ENCODE assay signal across 39 cellular contexts in the genomic region with DNA sequence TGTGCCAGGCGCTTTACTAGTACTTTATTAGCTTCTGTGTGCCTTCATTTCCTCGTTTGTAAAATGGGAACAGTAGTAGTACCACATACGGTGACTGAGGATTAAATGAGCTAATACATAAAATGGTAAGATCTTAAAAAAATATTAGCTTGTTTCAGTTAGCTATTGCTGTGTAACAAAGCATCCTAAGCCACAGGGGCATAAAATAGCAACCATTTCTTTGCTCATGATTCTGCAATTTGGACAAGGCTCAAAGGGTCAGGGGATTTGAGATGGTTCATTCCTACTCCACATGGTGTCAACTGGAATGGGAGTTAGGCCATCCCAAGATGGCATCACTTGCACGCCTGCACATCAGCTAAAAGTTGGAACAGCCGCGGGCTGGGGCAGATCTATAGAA. TPM values are rescaled to one million over a fixed set of nuclear protein-coding genes. Genes with fewer than 3 reads are reported as not detected.
"Had no signal": no experiment of that assay in that cellular context is flagged by ENCODE, and none has a peak within 500 bp of the region (broad histone marks: within the 10 kb centered on the region; RNA-seq: fewer than 3 reads in every experiment).

No MANE protein-coding gene starts in this region.

- H3K9me3 Mint-ChIP-seq: activated B cell treated with CpG ODN at 0.5 μM for 24 hours; activated CD4-positive, alpha-beta memory T cell treated with anti-CD3 and anti-CD28 coated beads for 36 hours; activated CD4-positive, alpha-beta T cell treated with anti-CD3 and anti-CD28 coated beads, Interleukin-2, amount 10 ng/mL, durations not matched to agents 24 days and 14 days; activated CD8-positive, alpha-beta T cell treated with anti-CD3 and anti-CD28 coated beads for 36 hours; activated naive CD4-positive, alpha-beta T cell treated with anti-CD3 and anti-CD28 coated beads, Interleukin-2, amount 10 ng/mL, durations not matched to agents 7 days and 5 days; activated naive CD4-positive, alpha-beta T cell treated with anti-CD3 and anti-CD28 coated beads, Interleukin-2, amount 50 U/mL, for 24 hours; activated naive CD8-positive, alpha-beta T cell treated with anti-CD3 and anti-CD28 coated beads, Interleukin-2, amount 50 U/mL, for 24 hours; activated T-cell treated with anti-CD3 and anti-CD28 coated beads, Interleukin-2, amount 50 U/mL, for 72 hours; activated T-helper 1 cell treated with anti-CD3 and anti-CD28 coated beads, Interleukin-12 subunit alpha, Interleukin-12 subunit beta, Interleukin-2, Interleukin-4 antibody, amounts not matched to agents 30 ng/mL and 10 ng/mL and 1 ng/mL, durations not matched to agents 14 hours and 24 hours and 36 hours; activated T-helper 17 cell treated with anti-CD3 and anti-CD28 coated beads, Interleukin-2, amount 50 U/mL, for 72 hours; T-cell; T-helper 1 cell treated with Interleukin-12 subunit alpha and Interleukin-12 subunit beta and Interleukin-4 antibody, amounts not matched to agents 30 μg/mL and 1 μg/mL, for 36 hours; T-helper 2 cell treated with Interferon-gamma antibody and Interleukin-4, amounts not matched to agents 5 μg/mL and 100 μg/mL, for 36 hours had no signal

- ATAC-seq: activated CD8-positive, alpha-beta T cell treated with anti-CD3 and anti-CD28 coated beads for 36 hours; activated naive CD8-positive, alpha-beta T cell treated with anti-CD3 and anti-CD28 coated beads, Interleukin-2, amount 50 U/mL, for 24 hours; activated T-cell treated with anti-CD3 and anti-CD28 coated beads, Interleukin-2, amount 50 U/mL, for 4 hours; activated T-cell treated with anti-CD3 and anti-CD28 coated beads, Interleukin-2, amount 50 U/mL, for 72 hours; activated T-helper 17 cell treated with anti-CD3 and anti-CD28 coated beads, Interleukin-2, amount 50 U/mL, for 72 hours; body of pancreas; T-cell had no signal

- DNase-seq: activated B cell treated with CpG ODN at 0.5 μM for 24 hours; activated CD4-positive, alpha-beta memory T cell treated with anti-CD3 and anti-CD28 coated beads for 36 hours; activated CD4-positive, alpha-beta T cell treated with anti-CD3 and anti-CD28 coated beads for 4 hours; activated CD4-positive, alpha-beta T cell treated with anti-CD3 and anti-CD28 coated beads, Interleukin-2, amount 10 ng/mL, durations not matched to agents 24 days and 14 days; activated CD4-positive, alpha-beta T cell treated with anti-CD3 and anti-CD28 coated beads, Interleukin-2, amount 50 U/mL, for 1 hour; activated CD4-positive, alpha-beta T cell treated with anti-CD3 and anti-CD28 coated beads, Interleukin-2, amount 50 U/mL, for 4 hours; activated CD4-positive, CD25-positive, alpha-beta regulatory T cell treated with anti-CD3 and anti-CD28 coated beads, Interleukin-2, amount 50 U/mL, for 72 hours; activated CD8-positive, alpha-beta memory T cell treated with anti-CD3 and anti-CD28 coated beads, Interleukin-2, amount 50 U/mL, for 4 hours; activated CD8-positive, alpha-beta T cell treated with anti-CD3 and anti-CD28 coated beads for 36 hours; activated gamma-delta T cell treated with Interleukin-2 at 50 U/mL for 16 hours; activated naive CD4-positive, alpha-beta T cell treated with anti-CD3 and anti-CD28 coated beads, Interleukin-2, amount 10 ng/mL, durations not matched to agents 7 days and 5 days; activated naive CD4-positive, alpha-beta T cell treated with Interleukin-2 at 50 U/mL for 16 hours; activated naive CD8-positive, alpha-beta T cell treated with anti-CD3 and anti-CD28 coated beads, Interleukin-2, amount 10 ng/mL, durations not matched to agents 7 days and 5 days; activated naive CD8-positive, alpha-beta T cell treated with anti-CD3 and anti-CD28 coated beads, Interleukin-2, amount 50 U/mL, for 24 hours; activated T-cell treated with anti-CD3 and anti-CD28 coated beads for 4 hours; activated T-cell treated with anti-CD3 and anti-CD28 coated beads, Interleukin-2, amount 50 U/mL, for 1 hour; activated T-cell treated with anti-CD3 and anti-CD28 coated beads, Interleukin-2, amount 50 U/mL, for 4 hours; activated T-cell treated with anti-CD3 and anti-CD28 coated beads, Interleukin-2, amount 50 U/mL, for 72 hours; aorta; body of pancreas; brain microvascular endothelial cell; central memory CD4-positive, alpha-beta T cell; T-cell; T-helper 2 cell; T-helper 9 cell had no signal

- H3K27ac Mint-ChIP-seq: activated B cell treated with CpG ODN at 0.5 μM for 24 hours; activated CD4-positive, alpha-beta memory T cell treated with anti-CD3 and anti-CD28 coated beads for 36 hours; activated CD4-positive, alpha-beta T cell treated with anti-CD3 and anti-CD28 coated beads, Interleukin-2, amount 10 ng/mL, durations not matched to agents 24 days and 14 days; activated CD8-positive, alpha-beta T cell treated with anti-CD3 and anti-CD28 coated beads for 36 hours; activated naive CD4-positive, alpha-beta T cell treated with anti-CD3 and anti-CD28 coated beads, Interleukin-2, amount 10 ng/mL, durations not matched to agents 7 days and 5 days; activated naive CD4-positive, alpha-beta T cell treated with anti-CD3 and anti-CD28 coated beads, Interleukin-2, amount 50 U/mL, for 24 hours; activated naive CD8-positive, alpha-beta T cell; activated naive CD8-positive, alpha-beta T cell treated with anti-CD3 and anti-CD28 coated beads, Interleukin-2, amount 10 ng/mL, durations not matched to agents 7 days and 5 days; activated naive CD8-positive, alpha-beta T cell treated with anti-CD3 and anti-CD28 coated beads, Interleukin-2, amount 50 U/mL, for 24 hours; activated T-cell treated with anti-CD3 and anti-CD28 coated beads, Interleukin-2, amount 50 U/mL, for 72 hours; activated T-helper 1 cell treated with anti-CD3 and anti-CD28 coated beads, Interleukin-12 subunit alpha, Interleukin-12 subunit beta, Interleukin-2, Interleukin-4 antibody, amounts not matched to agents 30 ng/mL and 10 ng/mL and 1 ng/mL, durations not matched to agents 14 hours and 24 hours and 36 hours; activated T-helper 17 cell treated with anti-CD3 and anti-CD28 coated beads, Interleukin-2, amount 50 U/mL, for 72 hours; T-cell; T-helper 1 cell treated with Interleukin-12 subunit alpha and Interleukin-12 subunit beta and Interleukin-4 antibody, amounts not matched to agents 30 μg/mL and 1 μg/mL, for 36 hours; T-helper 2 cell treated with Interferon-gamma antibody and Interleukin-4, amounts not matched to agents 5 μg/mL and 100 μg/mL, for 36 hours had no signal

- H3K4me3 ChIP-seq: body of pancreas, breast epithelium had no signal

- H3K4me1 Mint-ChIP-seq: activated naive CD4-positive, alpha-beta T cell treated with anti-CD3 and anti-CD28 coated beads, Interleukin-2, amount 10 ng/mL, durations not matched to agents 7 days and 5 days had no signal

- FAIRE-seq: astrocyte, TTC549 had no signal

- H3K27ac ChIP-seq: body of pancreas, brain microvascular endothelial cell, breast epithelium, VCaP had no signal

- H3K4me1 ChIP-seq: breast epithelium had no signal

- H3K27me3 ChIP-seq: body of pancreas, brain microvascular endothelial cell, breast epithelium had no signal

- H3K4me3 Mint-ChIP-seq: activated B cell treated with CpG ODN at 0.5 μM for 24 hours; activated CD4-positive, alpha-beta memory T cell treated with anti-CD3 and anti-CD28 coated beads for 36 hours; activated CD4-positive, alpha-beta T cell treated with anti-CD3 and anti-CD28 coated beads, Interleukin-2, amount 10 ng/mL, durations not matched to agents 24 days and 14 days; activated CD8-positive, alpha-beta T cell treated with anti-CD3 and anti-CD28 coated beads for 36 hours; activated naive CD4-positive, alpha-beta T cell treated with anti-CD3 and anti-CD28 coated beads, Interleukin-2, amount 10 ng/mL, durations not matched to agents 7 days and 5 days; activated naive CD4-positive, alpha-beta T cell treated with anti-CD3 and anti-CD28 coated beads, Interleukin-2, amount 50 U/mL, for 24 hours; activated naive CD8-positive, alpha-beta T cell; activated naive CD8-positive, alpha-beta T cell treated with anti-CD3 and anti-CD28 coated beads, Interleukin-2, amount 10 ng/mL, durations not matched to agents 7 days and 5 days; activated naive CD8-positive, alpha-beta T cell treated with anti-CD3 and anti-CD28 coated beads, Interleukin-2, amount 50 U/mL, for 24 hours; activated T-cell treated with anti-CD3 and anti-CD28 coated beads, Interleukin-2, amount 50 U/mL, for 4 hours; activated T-cell treated with anti-CD3 and anti-CD28 coated beads, Interleukin-2, amount 50 U/mL, for 72 hours; activated T-helper 1 cell treated with anti-CD3 and anti-CD28 coated beads, Interleukin-12 subunit alpha, Interleukin-12 subunit beta, Interleukin-2, Interleukin-4 antibody, amounts not matched to agents 30 ng/mL and 10 ng/mL and 1 ng/mL, durations not matched to agents 14 hours and 24 hours and 36 hours; activated T-helper 17 cell treated with anti-CD3 and anti-CD28 coated beads, Interleukin-2, amount 50 U/mL, for 72 hours; T-cell; T-helper 1 cell treated with Interleukin-12 subunit alpha and Interleukin-12 subunit beta and Interleukin-4 antibody, amounts not matched to agents 30 μg/mL and 1 μg/mL, for 36 hours; T-helper 2 cell treated with Interferon-gamma antibody and Interleukin-4, amounts not matched to agents 5 μg/mL and 100 μg/mL, for 36 hours had no signal

- H3K27me3 Mint-ChIP-seq: activated B cell treated with CpG ODN at 0.5 μM for 24 hours; activated CD4-positive, alpha-beta memory T cell treated with anti-CD3 and anti-CD28 coated beads for 36 hours; activated CD4-positive, alpha-beta T cell treated with anti-CD3 and anti-CD28 coated beads, Interleukin-2, amount 10 ng/mL, durations not matched to agents 24 days and 14 days; activated CD8-positive, alpha-beta T cell treated with anti-CD3 and anti-CD28 coated beads for 36 hours; activated naive CD4-positive, alpha-beta T cell treated with anti-CD3 and anti-CD28 coated beads, Interleukin-2, amount 10 ng/mL, durations not matched to agents 7 days and 5 days; activated naive CD4-positive, alpha-beta T cell treated with anti-CD3 and anti-CD28 coated beads, Interleukin-2, amount 50 U/mL, for 24 hours; activated naive CD8-positive, alpha-beta T cell; activated naive CD8-positive, alpha-beta T cell treated with anti-CD3 and anti-CD28 coated beads, Interleukin-2, amount 10 ng/mL, durations not matched to agents 7 days and 5 days; activated naive CD8-positive, alpha-beta T cell treated with anti-CD3 and anti-CD28 coated beads, Interleukin-2, amount 50 U/mL, for 24 hours; activated T-helper 17 cell treated with anti-CD3 and anti-CD28 coated beads, Interleukin-2, amount 50 U/mL, for 72 hours; T-cell had no signal

- H3K36me3 ChIP-seq: breast epithelium had no signal

- H3K9me3 ChIP-seq: body of pancreas, breast epithelium had no signal

RNA-seq across cellular contexts. Expression of a gene that starts 42.0 kb away (rescaled TPM):
- total RNA-seq: activated B cell treated with CpG ODN at 0.5 μM for 24 hours; activated CD4-positive, alpha-beta memory T cell treated with anti-CD3 and anti-CD28 coated beads for 36 hours; activated CD4-positive, alpha-beta T cell treated with anti-CD3 and anti-CD28 coated beads, Interleukin-2, amount 10 ng/mL, durations not matched to agents 24 days and 14 days; activated CD8-positive, alpha-beta memory T cell treated with anti-CD3 and anti-CD28 coated beads for 36 hours; activated CD8-positive, alpha-beta T cell treated with anti-CD3 and anti-CD28 coated beads for 36 hours; activated naive CD8-positive, alpha-beta T cell treated with anti-CD3 and anti-CD28 coated beads, Interleukin-2, amount 10 ng/mL, durations not matched to agents 7 days and 5 days; activated T-cell treated with anti-CD3 and anti-CD28 coated beads, Interleukin-2, amount 50 U/mL, for 4 hours; activated T-cell treated with anti-CD3 and anti-CD28 coated beads, Interleukin-2, amount 50 U/mL, for 72 hours; activated T-helper 1 cell treated with anti-CD3 and anti-CD28 coated beads, Interleukin-12 subunit alpha, Interleukin-12 subunit beta, Interleukin-2, Interleukin-4 antibody, amounts not matched to agents 30 ng/mL and 10 ng/mL and 1 ng/mL, durations not matched to agents 14 hours and 24 hours and 36 hours; activated T-helper 17 cell treated with anti-CD3 and anti-CD28 coated beads, Interleukin-2, amount 50 U/mL, for 72 hours; aorta; astrocyte; body of pancreas; breast epithelium; cardiac septum; cerebellum; T-cell had no signal
- polyA plus RNA-seq: adipose tissue, aorta had no signal
